Comparison of ENCODE assay signal across 20 cellular contexts in genomic region chr11:31699066-31699465, GRCh38.
"Had no signal": no experiment of that assay in that cellular context is flagged by ENCODE, and none has a peak within 500 bp of the region (broad histone marks: within the 10 kb centered on the region; RNA-seq: fewer than 3 reads in every experiment).

No MANE protein-coding gene starts in this region.

- FAIRE-seq: islet of Langerhans, kidney had no signal

- DNase-seq: kidney; left colon; left lung; mesendoderm; mucosa of descending colon; naive thymus-derived CD4-positive, alpha-beta T cell; ovary; right lobe of liver; stimulated activated CD4-positive, alpha-beta T cell treated with anti-CD3 and anti-CD28 coated beads, Interleukin-1b, Interleukin-23, amount 100 ng/mL, for 48 hours; stimulated activated CD4-positive, alpha-beta T cell treated with anti-CD3 and anti-CD28 coated beads, Interleukin-2, amount 100 ng/mL, for 48 hours; stimulated activated CD4-positive, alpha-beta T cell treated with anti-CD3 and anti-CD28 coated beads, Interleukin-4, amount 100 ng/mL, for 4 hours; stimulated activated CD8-positive, alpha-beta memory T cell treated with anti-CD3 and anti-CD28 coated beads, Interleukin-4, amount 100 ng/mL, for 48 hours; stimulated activated naive CD4-positive, alpha-beta T cell treated with Interleukin-2 at 50 U/mL for 16 hours; stimulated activated naive CD8-positive, alpha-beta T cell treated with anti-CD3 and anti-CD28 coated beads, Interleukin-15, amount 100 ng/mL, for 72 hours; substantia nigra; testis; thyroid gland; transverse colon; upper lobe of left lung had no signal
